In the genomic region with DNA sequence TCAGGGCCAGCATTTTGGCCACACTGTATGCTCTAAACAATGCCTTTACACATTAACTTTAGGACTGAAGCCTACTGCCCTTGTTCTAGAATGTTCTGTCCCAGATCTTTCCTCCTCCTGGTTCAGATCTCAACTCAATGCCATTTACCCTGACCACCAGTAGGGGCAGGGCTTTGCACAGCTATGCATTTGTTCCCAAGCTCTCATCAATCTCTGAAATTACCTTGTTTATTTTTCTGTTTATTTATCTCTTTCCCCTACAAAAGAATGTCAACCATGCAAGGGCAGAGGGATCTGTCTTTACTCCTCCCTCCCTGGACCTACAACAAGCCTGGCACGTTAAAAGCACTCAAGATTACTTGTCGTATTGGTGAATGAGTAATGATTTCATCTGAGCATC, we compare ENCODE assay signal across 2 cellular contexts.
TF ChIP-seq lines count a peak whose summit lies in the region.

No MANE protein-coding gene starts in this region.

TF ChIP-seq in A549, 52 proteins besides CTCF, POLR2A, EP300 and RAD21:
- TF ChIP-seq HMGXB4 (CRISPR knock-in tag; IDR thresholded peaks at IDR 0.05; ENCODE audit: borderline replicate concordance): no peak
- TF ChIP-seq HOXB13 (CRISPR knock-in tag; IDR thresholded peaks at IDR 0.05; ENCODE audit: low read depth): no peak
- TF ChIP-seq, protein P1, sequence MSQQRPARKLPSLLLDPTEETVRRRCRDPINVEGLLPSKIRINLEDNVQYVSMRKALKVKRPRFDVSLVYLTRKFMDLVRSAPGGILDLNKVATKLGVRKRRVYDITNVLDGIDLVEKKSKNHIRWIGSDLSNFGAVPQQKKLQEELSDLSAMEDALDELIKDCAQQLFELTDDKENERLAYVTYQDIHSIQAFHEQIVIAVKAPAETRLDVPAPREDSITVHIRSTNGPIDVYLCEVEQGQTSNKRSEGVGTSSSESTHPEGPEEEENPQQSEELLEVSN (IDR thresholded peaks at IDR 0.05; ENCODE audit: borderline replicate concordance, low read depth): no peak
- TF ChIP-seq ESRRA (IDR thresholded peaks at IDR 0.05; ENCODE audit: borderline replicate concordance, low read length): no peak
- TF ChIP-seq BHLHE40 (IDR thresholded peaks at IDR 0.05; ENCODE audit: low read depth, low read length): no peak
- TF ChIP-seq, protein P2, sequence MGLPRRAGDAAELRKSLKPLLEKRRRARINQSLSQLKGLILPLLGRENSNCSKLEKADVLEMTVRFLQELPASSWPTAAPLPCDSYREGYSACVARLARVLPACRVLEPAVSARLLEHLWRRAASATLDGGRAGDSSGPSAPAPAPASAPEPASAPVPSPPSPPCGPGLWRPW (IDR thresholded peaks at IDR 0.05): no peak
- TF ChIP-seq EHMT2 (IDR thresholded peaks at IDR 0.05; ENCODE audit: low read depth): no peak
- TF ChIP-seq CBX8 (IDR thresholded peaks at IDR 0.05): no peak
- TF ChIP-seq MAX (IDR thresholded peaks at IDR 0.05): no peak
- TF ChIP-seq PHF8 (IDR thresholded peaks at IDR 0.05; ENCODE audit: borderline replicate concordance, low read depth): no peak
- TF ChIP-seq RCOR1 (IDR thresholded peaks at IDR 0.05; ENCODE audit: low read depth, low read length): no peak
- no peak for TF ChIP-seq CHD4 (IDR thresholded peaks at IDR 0.05; ENCODE audit: borderline replicate concordance)
- no peak for TF ChIP-seq NR3C1 (IDR thresholded peaks at IDR 0.05)

TF ChIP-seq in HCT116, 20 proteins besides CTCF, POLR2A, EP300 and RAD21 (continued from another document):
- TF ChIP-seq, protein P3, sequence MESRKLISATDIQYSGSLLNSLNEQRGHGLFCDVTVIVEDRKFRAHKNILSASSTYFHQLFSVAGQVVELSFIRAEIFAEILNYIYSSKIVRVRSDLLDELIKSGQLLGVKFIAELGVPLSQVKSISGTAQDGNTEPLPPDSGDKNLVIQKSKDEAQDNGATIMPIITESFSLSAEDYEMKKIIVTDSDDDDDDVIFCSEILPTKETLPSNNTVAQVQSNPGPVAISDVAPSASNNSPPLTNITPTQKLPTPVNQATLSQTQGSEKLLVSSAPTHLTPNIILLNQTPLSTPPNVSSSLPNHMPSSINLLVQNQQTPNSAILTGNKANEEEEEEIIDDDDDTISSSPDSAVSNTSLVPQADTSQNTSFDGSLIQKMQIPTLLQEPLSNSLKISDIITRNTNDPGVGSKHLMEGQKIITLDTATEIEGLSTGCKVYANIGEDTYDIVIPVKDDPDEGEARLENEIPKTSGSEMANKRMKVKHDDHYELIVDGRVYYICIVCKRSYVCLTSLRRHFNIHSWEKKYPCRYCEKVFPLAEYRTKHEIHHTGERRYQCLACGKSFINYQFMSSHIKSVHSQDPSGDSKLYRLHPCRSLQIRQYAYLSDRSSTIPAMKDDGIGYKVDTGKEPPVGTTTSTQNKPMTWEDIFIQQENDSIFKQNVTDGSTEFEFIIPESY (IDR thresholded peaks at IDR 0.05; ENCODE audit: extremely low read depth, insufficient replicate concordance, low read length): no peak
- no peak for TF ChIP-seq JUND (IDR thresholded peaks at IDR 0.05)
- no peak for TF ChIP-seq SP1 (IDR thresholded peaks at IDR 0.05; ENCODE audit: low read depth)
- TF ChIP-seq CEBPB (IDR thresholded peaks at IDR 0.05; ENCODE audit: low read depth): no peak
- no peak for TF ChIP-seq EZH2phosphoT487 (IDR thresholded peaks at IDR 0.05; ENCODE audit: borderline replicate concordance)
- TF ChIP-seq EGR1 (IDR thresholded peaks at IDR 0.05; ENCODE audit: low read depth): no peak
- TF ChIP-seq TCF7L2 (IDR thresholded peaks at IDR 0.05; ENCODE audit: borderline replicate concordance, extremely low read depth, insufficient read depth, insufficient read length): no peak
